In genomic region chr6:42761287-42762067, GRCh38 we compare ENCODE assay signal across 26 cellular contexts. TPM values are rescaled to one million over a fixed set of nuclear protein-coding genes. Genes with fewer than 3 reads are reported as not detected.
"Had no signal": no experiment of that assay in that cellular context is flagged by ENCODE, and none has a peak within 500 bp of the region (broad histone marks: within the 10 kb centered on the region; RNA-seq: fewer than 3 reads in every experiment).

No MANE protein-coding gene starts in this region.

- H3K27ac ChIP-seq: breast epithelium, SJCRH30 had no signal

- H3K4me3 Mint-ChIP-seq: activated CD8-positive, alpha-beta T cell treated with anti-CD3 and anti-CD28 coated beads for 36 hours; activated naive CD8-positive, alpha-beta T cell treated with anti-CD3 and anti-CD28 coated beads, Interleukin-2, amount 10 ng/mL, durations not matched to agents 7 days and 5 days; T-helper 2 cell treated with Interferon-gamma antibody and Interleukin-4, amounts not matched to agents 5 μg/mL and 100 μg/mL, for 36 hours had no signal

- H3K9ac ChIP-seq: SK-N-SH had no signal

- ATAC-seq: activated CD4-positive, CD25-positive, alpha-beta regulatory T cell treated with anti-CD3 and anti-CD28 coated beads, Interleukin-2, amount 50 U/mL, for 24 hours; activated CD8-positive, alpha-beta T cell treated with anti-CD3 and anti-CD28 coated beads for 36 hours; Panc1; Right ventricle myocardium inferior had no signal

- H3K9me2 ChIP-seq: SK-N-SH had no signal

- H3K9me3 Mint-ChIP-seq: activated CD8-positive, alpha-beta T cell treated with anti-CD3 and anti-CD28 coated beads for 36 hours; activated naive CD8-positive, alpha-beta T cell treated with anti-CD3 and anti-CD28 coated beads, Interleukin-2, amount 10 ng/mL, durations not matched to agents 7 days and 5 days; T-helper 2 cell treated with Interferon-gamma antibody and Interleukin-4, amounts not matched to agents 5 μg/mL and 100 μg/mL, for 36 hours had no signal

- DNase-seq: activated CD4-positive, alpha-beta T cell treated with anti-CD3 and anti-CD28 coated beads for 4 hours; activated CD8-positive, alpha-beta memory T cell treated with anti-CD3 and anti-CD28 coated beads, Interleukin-2, amount 50 U/mL, for 4 hours; activated CD8-positive, alpha-beta T cell treated with anti-CD3 and anti-CD28 coated beads for 36 hours; activated naive CD4-positive, alpha-beta T cell treated with anti-CD3 and anti-CD28 coated beads, Interleukin-2, amount 50 U/mL, for 16 hours; activated naive CD8-positive, alpha-beta T cell treated with anti-CD3 and anti-CD28 coated beads, Interleukin-2, amount 10 ng/mL, durations not matched to agents 7 days and 5 days; aorta; caudate nucleus; NCI-H1092; NCI-H1417 treated with DMSO at 0.1 percent for 48 hours; NCI-H1694; NCI-H2029 treated with DMSO at 0.1 percent for 48 hours; NCI-H345; NCI-H510A; NCI-H526 treated with DMSO at 0.1 percent for 48 hours; NCI-H82; OCI-M1; RPMI8226; SJCRH30; SK-N-SH; T-helper 1 cell had no signal

- H3K27me3 Mint-ChIP-seq: activated CD8-positive, alpha-beta T cell treated with anti-CD3 and anti-CD28 coated beads for 36 hours; activated naive CD8-positive, alpha-beta T cell treated with anti-CD3 and anti-CD28 coated beads, Interleukin-2, amount 10 ng/mL, durations not matched to agents 7 days and 5 days had no signal

- H3K27me3 ChIP-seq: breast epithelium, SJCRH30 had no signal

- H3K4me2 ChIP-seq: SK-N-SH had no signal

- H3K9me3 ChIP-seq: breast epithelium, SJCRH30, SK-N-SH had no signal

- H3K4me3 ChIP-seq: breast epithelium, SJCRH30 had no signal

- H3K36me3 ChIP-seq: breast epithelium, SJCRH30 had no signal

- H3K4me1 ChIP-seq: breast epithelium, SJCRH30 had no signal

- H3K27ac Mint-ChIP-seq: activated CD8-positive, alpha-beta T cell treated with anti-CD3 and anti-CD28 coated beads for 36 hours; activated naive CD8-positive, alpha-beta T cell treated with anti-CD3 and anti-CD28 coated beads, Interleukin-2, amount 10 ng/mL, durations not matched to agents 7 days and 5 days; T-helper 2 cell treated with Interferon-gamma antibody and Interleukin-4, amounts not matched to agents 5 μg/mL and 100 μg/mL, for 36 hours had no signal

RNA-seq across cellular contexts. Expression of gene PRPH2, which starts 39.1 kb away (rescaled TPM):
- total RNA-seq: activated CD8-positive, alpha-beta T cell treated with anti-CD3 and anti-CD28 coated beads for 36 hours; MCF 10A had no signal
- polyA plus RNA-seq: SK-N-SH had no signal
